Comparison of ENCODE assay signal across 15 cellular contexts in genomic region chr7:69078997-69079769, GRCh38.
A peak's percentile ranks its signal among the peaks of the same experiment; 100 is the strongest.
DNase-seq lines count a peak whose midpoint lies in the region; ATAC-seq lines count a peak whose summit lies in the region.
"Had no signal": no experiment of that assay in that cellular context is flagged by ENCODE, and none has a peak within 500 bp of the region (broad histone marks: within the 10 kb centered on the region; RNA-seq: fewer than 3 reads in every experiment).

No MANE protein-coding gene starts in this region.

- no peak overlapping the region for H3K27ac Mint-ChIP-seq in activated naive CD8-positive, alpha-beta T cell treated with anti-CD3 and anti-CD28 coated beads for 36 hours
- H3K27ac Mint-ChIP-seq: activated B cell treated with CpG ODN at 0.5 μM for 24 hours; CD4-positive, CD25-positive, alpha-beta regulatory T cell; nephron had no signal

- H3K4me1 Mint-ChIP-seq in activated naive CD8-positive, alpha-beta T cell treated with anti-CD3 and anti-CD28 coated beads for 36 hours, result no peaks in the 10 kb centered on the region
- H3K4me1 Mint-ChIP-seq: activated B cell treated with CpG ODN at 0.5 μM for 24 hours; CD4-positive, CD25-positive, alpha-beta regulatory T cell; nephron had no signal

- DNase-seq in M059J (ENCODE audit: low read depth) (peak; percentile 83), cerebellum (ENCODE audit: low spot score) (peak; percentile 23), left lobe of liver (ENCODE audit: low spot score) (peak; percentile 79), superior temporal gyrus (ENCODE audit: extremely low spot score) (peak; percentile 57), iPS-NIHi7 (ENCODE audit: extremely low spot score) (no peak)
- no peak for DNase-seq in activated naive CD8-positive, alpha-beta T cell treated with anti-CD3 and anti-CD28 coated beads for 36 hours
- DNase-seq: activated B cell treated with CpG ODN at 0.5 μM for 24 hours; CD4-positive, CD25-positive, alpha-beta regulatory T cell; EL; kidney glomerular epithelial cell; MM.1S; sigmoid colon; stimulated activated naive CD4-positive, alpha-beta T cell treated with Interleukin-2 at 50 U/mL for 16 hours had no signal

- ATAC-seq in left lobe of liver (peak; percentile 76), GM21515 (IDR thresholded peaks at IDR 0.05; ENCODE audit: unreplicated experiment) (no peak)

- H3K9me3 Mint-ChIP-seq in activated naive CD8-positive, alpha-beta T cell treated with anti-CD3 and anti-CD28 coated beads for 36 hours, result no peaks in the 10 kb centered on the region

- no peaks in the 10 kb centered on the region for H3K27me3 Mint-ChIP-seq in activated naive CD8-positive, alpha-beta T cell treated with anti-CD3 and anti-CD28 coated beads for 36 hours
- H3K27me3 Mint-ChIP-seq: activated B cell treated with CpG ODN at 0.5 μM for 24 hours; CD4-positive, CD25-positive, alpha-beta regulatory T cell had no signal

- no peak overlapping the region for H3K4me3 Mint-ChIP-seq in activated naive CD8-positive, alpha-beta T cell treated with anti-CD3 and anti-CD28 coated beads for 36 hours
- H3K4me3 Mint-ChIP-seq: activated B cell treated with CpG ODN at 0.5 μM for 24 hours; CD4-positive, CD25-positive, alpha-beta regulatory T cell; nephron had no signal

- H3K36me3 Mint-ChIP-seq in activated naive CD8-positive, alpha-beta T cell treated with anti-CD3 and anti-CD28 coated beads for 36 hours, result no peaks in the 10 kb centered on the region
- H3K36me3 Mint-ChIP-seq: CD4-positive, CD25-positive, alpha-beta regulatory T cell had no signal

Comparison
In these comparisons a context has a peak if more than half of its experiments do, and no peak if none do; other contexts are left out.
1. DNase-seq: peak in M059J (single experiment), cerebellum (single experiment), left lobe of liver (single experiment) and superior temporal gyrus (single experiment); none in iPS-NIHi7 (single experiment) and activated naive CD8-positive, alpha-beta T cell treated with anti-CD3 and anti-CD28 coated beads for 36 hours (single experiment).